In genomic region chr17:2041561-2042354, GRCh38 we compare ENCODE assay signal across 7 cellular contexts. TPM values are rescaled to one million over a fixed set of nuclear protein-coding genes. Genes with fewer than 3 reads are reported as not detected.
A peak's percentile ranks its signal among the peaks of the same experiment; 100 is the strongest.
DNase-seq lines count a peak whose midpoint lies in the region; ATAC-seq lines count a peak whose summit lies in the region.

OVCA2 (plus strand) TSS chr17:2042022; CDS start chr17:2042048, 26 bp downstream.

- peak; percentile 87 for ATAC-seq in GM18502 (IDR thresholded peaks at IDR 0.05; ENCODE audit: poor library complexity, unreplicated experiment)
- peak; percentile 83 for ATAC-seq in HG02943 (IDR thresholded peaks at IDR 0.05; ENCODE audit: low read depth, unreplicated experiment)
- peak; percentile 95 for ATAC-seq in sciatic nerve

- intact Hi-C loops in sciatic nerve (cut with DNase I) = loop anchor here (10.0 kb wide), 1 partner anchor 127 kb away; no protein-coding TSS in a partner anchor

- peak; percentile 81 for DNase-seq in NCI-H2029 treated with DMSO at 0.1 percent for 48 hours (lab: John Stamatoyannopoulos, UW)
- DNase-seq in T1000 (lab: John Stamatoyannopoulos, UW) = peak; percentile 92
- peak; percentile 99 for DNase-seq in astrocyte of the hippocampus (ENCODE audit: low read depth, low spot score)
- peak; percentile 89 to 91 for DNase-seq in hippocampal formation (lab: John Stamatoyannopoulos, UW)
- peak; percentile 97 for DNase-seq in sciatic nerve (ENCODE audit: low spot score)

RNA-seq across cellular contexts. Expression of gene OVCA2, which starts in this region (rescaled TPM):
- total RNA-seq in sciatic nerve = 12.9 TPM

Comparison
In these comparisons a context has a peak if more than half of its experiments do, and no peak if none do; other contexts are left out.
1. Peak in every context shown above with its lines: DNase-seq and ATAC-seq.